Comparison of ENCODE assay signal across 8 cellular contexts in genomic region chr3:197737749-197738462, GRCh38. TPM values are rescaled to one million over a fixed set of nuclear protein-coding genes. Genes with fewer than 3 reads are reported as not detected.
DNase-seq lines count a peak whose midpoint lies in the region; ATAC-seq, FAIRE-seq and TF ChIP-seq lines count a peak whose summit lies in the region.

No MANE protein-coding gene starts in this region.

- CTCF ChIA-PET in activated CD8-positive, alpha-beta memory T cell treated with anti-CD3 and anti-CD28 coated beads, Interleukin-2, amount 10 ng/mL, durations not matched to agents 7 days and 5 days (lab: Charles Lee), result interaction anchor here (0.8 kb wide), 2 partner anchors 11 to 16 kb away, joined by 3 to 4 read pairs; no protein-coding TSS in a partner anchor
- CTCF ChIA-PET in activated CD8-positive, alpha-beta T cell treated with anti-CD3 and anti-CD28 coated beads, Interleukin-2, amount 10 ng/mL, durations not matched to agents 7 days and 5 days (lab: Charles Lee), result interaction anchor here (1.4 to 2.5 kb wide), 3 partner anchors 11 to 63 kb away, joined by 3 to 7 read pairs (median 6); no protein-coding TSS in a partner anchor

- peak overlapping the region; percentile 79 for H3K9ac ChIP-seq in keratinocyte (ENCODE audit: control insufficient read depth, extremely low read depth, insufficient read depth, low read length)

- no peaks in the 10 kb centered on the region for H4K20me1 ChIP-seq in keratinocyte (ENCODE audit: control insufficient read depth, extremely low read depth, insufficient read depth, low read length)

- TF ChIP-seq CTCF in keratinocyte (optimal IDR thresholded peaks at IDR 0.05 in 1 of 3, IDR thresholded peaks at IDR 0.05 in 1 of 3, conservative IDR thresholded peaks at IDR 0.05 in 1 of 3; ENCODE audit: extremely low read depth in 1 of 3, insufficient read depth in 2 of 3, low read length in 3 of 3) (no peak), testis (IDR thresholded peaks at IDR 0.05) (no peak)

- POLR2A ChIA-PET in activated CD8-positive, alpha-beta T cell treated with anti-CD3 and anti-CD28 coated beads, Interleukin-2, amount 10 ng/mL, durations not matched to agents 7 days and 5 days (lab: Charles Lee), result interaction anchor here (1.0 kb wide), 1 partner anchor 26 kb away, joined by 5 read pairs; no protein-coding TSS in a partner anchor

- H3K4me1 ChIP-seq in keratinocyte (ENCODE audit: control insufficient read depth, extremely low read depth, insufficient read depth, low read length) (peaks cover 20% of the 10 kb centered on the region), testis (peaks cover 10% of the 10 kb centered on the region)

- peak overlapping the region; percentile 64 to 86 (median 81) for H3K4me3 ChIP-seq in keratinocyte (ENCODE audit: control insufficient read depth in 2 of 3, extremely low read depth in 1 of 3, insufficient read depth in 2 of 3, low read depth in 1 of 3, low read length in 3 of 3)
- peak overlapping the region; percentile 88 to 94 for H3K4me3 ChIP-seq in testis

- H3K9me1 ChIP-seq in keratinocyte (ENCODE audit: control insufficient read depth, extremely low read depth, insufficient read depth, low read length), result no peaks in the 10 kb centered on the region

- peak overlapping the region; percentile 88 for H2AFZ ChIP-seq in keratinocyte (ENCODE audit: control insufficient read depth, low read length)

- no peak overlapping the region for H3K27ac ChIP-seq in keratinocyte (ENCODE audit: control insufficient read depth, insufficient read depth, low read length)
- peak overlapping the region; percentile 73 to 92 for H3K27ac ChIP-seq in testis

- no peaks in the 10 kb centered on the region for H3K27me3 Mint-ChIP-seq in activated CD8-positive, alpha-beta memory T cell treated with anti-CD3 and anti-CD28 coated beads, Interleukin-2, amount 10 ng/mL, durations not matched to agents 7 days and 5 days
- no peaks in the 10 kb centered on the region for H3K27me3 Mint-ChIP-seq in activated CD8-positive, alpha-beta T cell treated with anti-CD3 and anti-CD28 coated beads, Interleukin-2, amount 10 ng/mL, durations not matched to agents 7 days and 5 days (ENCODE audit: low read depth)

- peaks cover 0 to 6% of the 10 kb centered on the region in 2 experiments for H3K36me3 ChIP-seq in keratinocyte (ENCODE audit: control insufficient read depth in 2 of 2, extremely low read depth in 1 of 2, insufficient read depth in 2 of 2, low read length in 2 of 2)
- H3K36me3 ChIP-seq in testis (ENCODE audit: low read depth, missing control alignments), result no peaks in the 10 kb centered on the region

- H3K4me1 Mint-ChIP-seq in activated CD8-positive, alpha-beta memory T cell treated with anti-CD3 and anti-CD28 coated beads, Interleukin-2, amount 10 ng/mL, durations not matched to agents 7 days and 5 days, result peaks cover 35% of the 10 kb centered on the region
- peaks cover 34% of the 10 kb centered on the region for H3K4me1 Mint-ChIP-seq in activated CD8-positive, alpha-beta T cell treated with anti-CD3 and anti-CD28 coated beads, Interleukin-2, amount 10 ng/mL, durations not matched to agents 7 days and 5 days (ENCODE audit: low read depth)

- H3K79me2 ChIP-seq in keratinocyte (ENCODE audit: control insufficient read depth, insufficient read depth, low read length), result peaks cover 32% of the 10 kb centered on the region

- 55 to 56% methylated on average over 11 of the region's 11 CpGs for WGBS in testis, 2 donors

- H3K4me2 ChIP-seq in keratinocyte (ENCODE audit: control insufficient read depth, extremely low read depth, insufficient read depth, low read depth, low read length), result peak overlapping the region; percentile 96

- H3K27me3 ChIP-seq in keratinocyte (ENCODE audit: control insufficient read depth, extremely low read depth, insufficient read depth, low read length) (no peaks in the 10 kb centered on the region), testis (no peaks in the 10 kb centered on the region)

- H3K9me3 ChIP-seq in keratinocyte (ENCODE audit: control insufficient read depth, low read depth, low read length) (no peaks in the 10 kb centered on the region), testis (no peaks in the 10 kb centered on the region)

- H3K27ac Mint-ChIP-seq in activated CD8-positive, alpha-beta memory T cell treated with anti-CD3 and anti-CD28 coated beads, Interleukin-2, amount 10 ng/mL, durations not matched to agents 7 days and 5 days, result no peak overlapping the region
- H3K27ac Mint-ChIP-seq in activated CD8-positive, alpha-beta T cell treated with anti-CD3 and anti-CD28 coated beads, Interleukin-2, amount 10 ng/mL, durations not matched to agents 7 days and 5 days, result no peak overlapping the region

- DNase-seq in activated CD8-positive, alpha-beta memory T cell treated with anti-CD3 and anti-CD28 coated beads, Interleukin-2, amount 10 ng/mL, durations not matched to agents 7 days and 5 days, result no peak
- DNase-seq in activated CD8-positive, alpha-beta memory T cell treated with anti-CD3 and anti-CD28 coated beads, Interleukin-2, amount 50 U/mL, for 4 hours, result no peak
- no peak for DNase-seq in activated CD8-positive, alpha-beta T cell treated with anti-CD3 and anti-CD28 coated beads, Interleukin-2, amount 10 ng/mL, durations not matched to agents 7 days and 5 days
- DNase-seq in keratinocyte (ENCODE audit: low read depth, low spot score) (no peak), testis (no peak), glomerular visceral epithelial cell (ENCODE audit: extremely low spot score) (no peak), NCI-H748 treated with DMSO at 0.1 percent for 48 hours (lab: John Stamatoyannopoulos, UW) (no peak), HuH-7.5 (ENCODE audit: low spot score) (no peak)

- ATAC-seq in activated CD8-positive, alpha-beta memory T cell treated with anti-CD3 and anti-CD28 coated beads, Interleukin-2, amount 10 ng/mL, durations not matched to agents 7 days and 5 days, result no peak
- no peak for ATAC-seq in activated CD8-positive, alpha-beta T cell treated with anti-CD3 and anti-CD28 coated beads, Interleukin-2, amount 10 ng/mL, durations not matched to agents 7 days and 5 days

- TF ChIP-seq POLR2A in testis (IDR thresholded peaks at IDR 0.05), result no peak

- peaks cover 6% of the 10 kb centered on the region for H3K36me3 Mint-ChIP-seq in activated CD8-positive, alpha-beta memory T cell treated with anti-CD3 and anti-CD28 coated beads, Interleukin-2, amount 10 ng/mL, durations not matched to agents 7 days and 5 days
- H3K36me3 Mint-ChIP-seq in activated CD8-positive, alpha-beta T cell treated with anti-CD3 and anti-CD28 coated beads, Interleukin-2, amount 10 ng/mL, durations not matched to agents 7 days and 5 days (ENCODE audit: low read depth), result peaks cover 11% of the 10 kb centered on the region

- no peaks in the 10 kb centered on the region for H3K9me3 Mint-ChIP-seq in activated CD8-positive, alpha-beta memory T cell treated with anti-CD3 and anti-CD28 coated beads, Interleukin-2, amount 10 ng/mL, durations not matched to agents 7 days and 5 days (ENCODE audit: low read depth)
- no peaks in the 10 kb centered on the region for H3K9me3 Mint-ChIP-seq in activated CD8-positive, alpha-beta T cell treated with anti-CD3 and anti-CD28 coated beads, Interleukin-2, amount 10 ng/mL, durations not matched to agents 7 days and 5 days (ENCODE audit: insufficient read depth)

- dilution Hi-C loops in keratinocyte (cut with MboI; ENCODE audit: extremely low pct_ligation_motif_present, low sequenced_read_pairs), result no loop called here

- peak overlapping the region; percentile 85 for H3K4me3 Mint-ChIP-seq in activated CD8-positive, alpha-beta memory T cell treated with anti-CD3 and anti-CD28 coated beads, Interleukin-2, amount 10 ng/mL, durations not matched to agents 7 days and 5 days
- H3K4me3 Mint-ChIP-seq in activated CD8-positive, alpha-beta T cell treated with anti-CD3 and anti-CD28 coated beads, Interleukin-2, amount 10 ng/mL, durations not matched to agents 7 days and 5 days, result peak overlapping the region; percentile 89

- FAIRE-seq in keratinocyte (lab: Jason Lieb, UNC), result no peak

- intact Hi-C loops in testis (cut with DNase I; ENCODE audit: low total_unique reads), result no loop called here

RNA-seq across cellular contexts. Expression of gene RUBCN, which starts 1.2 kb away (rescaled TPM):
- 10 to 100 TPM; 55.5 to 58.9 TPM for total RNA-seq in activated CD8-positive, alpha-beta memory T cell treated with anti-CD3 and anti-CD28 coated beads, Interleukin-2, amount 10 ng/mL, durations not matched to agents 7 days and 5 days
- total RNA-seq in activated CD8-positive, alpha-beta T cell treated with anti-CD3 and anti-CD28 coated beads, Interleukin-2, amount 10 ng/mL, durations not matched to agents 7 days and 5 days, result 10 to 100 TPM; 48.4 to 50.2 TPM
- polyA plus RNA-seq in keratinocyte, result 8.1 to 15.4 TPM (median 8.9 TPM) in 3 replicates
- polyA plus RNA-seq in keratinocyte (2011; ENCODE audit: low read depth), result 5.6 TPM
- polyA plus RNA-seq in keratinocyte (2011; cell fraction: cytosol; rRNA removed), result 9.9 and 10.2 TPM in 2 replicates
- polyA plus RNA-seq in keratinocyte (2011; cell fraction: nucleus; rRNA removed), result 30.8 and 34.2 TPM in 2 replicates
- polyA plus RNA-seq in keratinocyte (2012; ENCODE audit: low replicate concordance), result 11.2 and 12.9 TPM in 2 replicates
- polyA minus RNA-seq in keratinocyte, result 22.1 to 34.5 TPM (median 33.8 TPM) in 3 replicates
- polyA minus RNA-seq in keratinocyte (2011; cell fraction: cytosol; rRNA and poly(A)+ RNA removed), result 16.1 TPM
- 30.1 and 36.6 TPM in 2 replicates for polyA minus RNA-seq in keratinocyte (2011; cell fraction: nucleus; rRNA and poly(A)+ RNA removed)
- 100 to 1,000 TPM; 150 to 159 TPM for total RNA-seq in testis
- polyA plus RNA-seq in testis (ENCODE audit: insufficient read depth, low read depth, low replicate concordance), result 44.0 TPM

RNA-seq across cellular contexts. Expression of gene FYTTD1, which starts 11.8 kb away (rescaled TPM):
- 10 to 100 TPM; 35.5 to 50.5 TPM for total RNA-seq in activated CD8-positive, alpha-beta memory T cell treated with anti-CD3 and anti-CD28 coated beads, Interleukin-2, amount 10 ng/mL, durations not matched to agents 7 days and 5 days
- total RNA-seq in activated CD8-positive, alpha-beta T cell treated with anti-CD3 and anti-CD28 coated beads, Interleukin-2, amount 10 ng/mL, durations not matched to agents 7 days and 5 days, result 10 to 100 TPM; 38.4 to 41.8 TPM
- polyA plus RNA-seq in keratinocyte (34.0 to 48.0 TPM (median 35.6 TPM) in 3 replicates), testis (ENCODE audit: insufficient read depth, low read depth, low replicate concordance) (80.5 TPM)
- 67.5 TPM for polyA plus RNA-seq in keratinocyte (2011; ENCODE audit: low read depth)
- polyA plus RNA-seq in keratinocyte (2011; cell fraction: cytosol; rRNA removed), result 26.6 and 50.9 TPM in 2 replicates
- polyA plus RNA-seq in keratinocyte (2011; cell fraction: nucleus; rRNA removed), result 16.9 and 24.3 TPM in 2 replicates
- polyA plus RNA-seq in keratinocyte (2012; ENCODE audit: low replicate concordance), result 42.3 and 49.7 TPM in 2 replicates
- 5.1 to 46.7 TPM (median 26.8 TPM) in 3 replicates for polyA minus RNA-seq in keratinocyte
- 55.6 TPM for polyA minus RNA-seq in keratinocyte (2011; cell fraction: cytosol; rRNA and poly(A)+ RNA removed)
- 9.5 and 21.3 TPM in 2 replicates for polyA minus RNA-seq in keratinocyte (2011; cell fraction: nucleus; rRNA and poly(A)+ RNA removed)
- total RNA-seq in testis, result 10 to 100 TPM; 79.5 to 83.6 TPM

RNA-seq across cellular contexts. Expression of gene LRCH3, which starts 53.1 kb away (rescaled TPM):
- total RNA-seq in activated CD8-positive, alpha-beta memory T cell treated with anti-CD3 and anti-CD28 coated beads, Interleukin-2, amount 10 ng/mL, durations not matched to agents 7 days and 5 days, result 10 to 100 TPM; 62.2 to 62.6 TPM
- total RNA-seq in activated CD8-positive, alpha-beta T cell treated with anti-CD3 and anti-CD28 coated beads, Interleukin-2, amount 10 ng/mL, durations not matched to agents 7 days and 5 days, result 10 to 100 TPM; 50.7 to 60.4 TPM
- 31.6 to 50.2 TPM (median 47.4 TPM) in 3 replicates for polyA plus RNA-seq in keratinocyte
- polyA plus RNA-seq in keratinocyte (2011; ENCODE audit: low read depth), result 16.5 TPM
- polyA plus RNA-seq in keratinocyte (2011; cell fraction: cytosol; rRNA removed), result 41.8 and 45.6 TPM in 2 replicates
- 47.2 and 69.4 TPM in 2 replicates for polyA plus RNA-seq in keratinocyte (2011; cell fraction: nucleus; rRNA removed)
- 10.2 and 21.8 TPM in 2 replicates for polyA plus RNA-seq in keratinocyte (2012; ENCODE audit: low replicate concordance)
- 58.4 to 112 TPM (median 77.9 TPM) in 3 replicates for polyA minus RNA-seq in keratinocyte
- polyA minus RNA-seq in keratinocyte (2011; cell fraction: cytosol; rRNA and poly(A)+ RNA removed), result 21.1 TPM
- polyA minus RNA-seq in keratinocyte (2011; cell fraction: nucleus; rRNA and poly(A)+ RNA removed), result 49.9 and 88.2 TPM in 2 replicates
- 100 to 1,000 TPM in 1 of 2 donors, 10 to 100 TPM in 1; 80.2 to 173 TPM for total RNA-seq in testis
- polyA plus RNA-seq in testis (ENCODE audit: insufficient read depth, low read depth, low replicate concordance), result 43.4 TPM
